20 cellular contexts compared by ENCODE assay signal in genomic region chr2:134273240-134273983, GRCh38. TPM values are rescaled to one million over a fixed set of nuclear protein-coding genes. Genes with fewer than 3 reads are reported as not detected.
DNase-seq lines count a peak whose midpoint lies in the region; ATAC-seq and TF ChIP-seq lines count a peak whose summit lies in the region.
"Had no signal": no experiment of that assay in that cellular context is flagged by ENCODE, and none has a peak within 500 bp of the region (broad histone marks: within the 10 kb centered on the region; RNA-seq: fewer than 3 reads in every experiment).

No MANE protein-coding gene starts in this region.

- peaks cover 21 to 64% (median 45%) of the 10 kb centered on the region in 11 experiments for H3K36me3 ChIP-seq in BLaER1 treated with 17β-estradiol and CSF1 and Interleukin-3, amounts not matched to agents 10 nM and 100 nM
- H3K36me3 ChIP-seq: BE2C, HAP-1 had no signal

- no peaks in the 10 kb centered on the region for H3K9me3 Mint-ChIP-seq in activated CD8-positive, alpha-beta memory T cell treated with anti-CD3 and anti-CD28 coated beads, Interleukin-2, amount 10 ng/mL, durations not matched to agents 7 days and 5 days (ENCODE audit: low read depth)
- H3K9me3 Mint-ChIP-seq: CD8-positive, alpha-beta memory T cell had no signal

- peaks cover 0 to 77% (median 12%) of the 10 kb centered on the region in 11 experiments; a peak in 14 of 22 replicates for H4K20me1 ChIP-seq in BLaER1 treated with 17β-estradiol and CSF1 and Interleukin-3, amounts not matched to agents 10 nM and 100 nM

- H3K4me1 ChIP-seq in BLaER1 treated with 17β-estradiol and CSF1 and Interleukin-3, amounts not matched to agents 10 nM and 100 nM, result peaks cover 57 to 100% (median 97%) of the 10 kb centered on the region in 10 experiments
- H3K4me1 ChIP-seq: BE2C had no signal

- ATAC-seq in sciatic nerve, result peak; percentile 79
- no peak for ATAC-seq in activated CD8-positive, alpha-beta memory T cell treated with anti-CD3 and anti-CD28 coated beads, Interleukin-2, amount 10 ng/mL, durations not matched to agents 7 days and 5 days

- intact Hi-C loops in sciatic nerve (cut with DNase I), result no loop called here
- intact Hi-C loops in posterior vena cava (cut with DNase I), result no loop called here

- no peak for TF ChIP-seq CTCF in choroid plexus epithelial cell (conservative IDR thresholded peaks at IDR 0.05; ENCODE audit: low read depth, low read length)

- peak overlapping the region in 7 of 11 experiments; percentile 21 to 75 (median 62); a peak in 12 of 22 replicates for H3K27ac ChIP-seq in BLaER1 treated with 17β-estradiol and CSF1 and Interleukin-3, amounts not matched to agents 10 nM and 100 nM
- H3K27ac ChIP-seq: PC-9, SK-N-MC had no signal

- CTCF ChIA-PET in activated CD8-positive, alpha-beta memory T cell treated with anti-CD3 and anti-CD28 coated beads, Interleukin-2, amount 10 ng/mL, durations not matched to agents 7 days and 5 days (lab: Charles Lee), result interaction anchor here (0.9 to 1.4 kb wide), 2 partner anchors 11 to 29 kb away, joined by 3 read pairs; no protein-coding TSS in a partner anchor

- 0 out of 20 replicates have a peak overlapping the region, but pooled peaks of 1 of the 10 experiments have one; percentile 2 for H3K4me3 ChIP-seq in BLaER1 treated with 17β-estradiol and CSF1 and Interleukin-3, amounts not matched to agents 10 nM and 100 nM
- H3K4me3 ChIP-seq in choroid plexus epithelial cell (ENCODE audit: low read depth, low read length), result no peak overlapping the region
- H3K4me3 ChIP-seq: HAP-1, PC-9, SK-N-MC had no signal

- peaks cover 14 to 19% (median 17%) of the 10 kb centered on the region in 11 experiments for H3K9me3 ChIP-seq in BLaER1 treated with 17β-estradiol and CSF1 and Interleukin-3, amounts not matched to agents 10 nM and 100 nM (replicated peaks in 1 of 11)
- H3K9me3 ChIP-seq: BE2C, HAP-1 had no signal

- no peak overlapping the region for H3K27ac Mint-ChIP-seq in activated CD8-positive, alpha-beta memory T cell treated with anti-CD3 and anti-CD28 coated beads, Interleukin-2, amount 10 ng/mL, durations not matched to agents 7 days and 5 days

- peak overlapping the region in 10 of 11 experiments; percentile 3 to 90 (median 83); a peak in 20 of 22 replicates for H3K4me2 ChIP-seq in BLaER1 treated with 17β-estradiol and CSF1 and Interleukin-3, amounts not matched to agents 10 nM and 100 nM
- H3K4me2 ChIP-seq: PC-9 had no signal

- DNase-seq in NAMALWA (ENCODE audit: low spot score) (peak; percentile 10), choroid plexus epithelial cell (ENCODE audit: low read depth) (peak; percentile 41), sciatic nerve (ENCODE audit: low spot score) (no peak), DMS153 treated with DMSO at 0.1 percent for 48 hours (lab: John Stamatoyannopoulos, UW; ENCODE audit: unreplicated experiment) (no peak), posterior vena cava (ENCODE audit: low spot score) (no peak)
- DNase-seq in activated CD8-positive, alpha-beta memory T cell treated with anti-CD3 and anti-CD28 coated beads, Interleukin-2, amount 10 ng/mL, durations not matched to agents 7 days and 5 days, result no peak
- no peak for DNase-seq in activated CD4-positive, alpha-beta T cell treated with anti-CD3 and anti-CD28 coated beads for 48 hours
- DNase-seq: ACHN; CD8-positive, alpha-beta memory T cell; IMR-90; MV-4-11; NCI-H1436; NCI-H2081 treated with DMSO at 0.1 percent for 48 hours; NCI-H526 treated with DMSO at 0.1 percent for 48 hours; NK-92 treated with Interleukin-12 subunit alpha and Interleukin-12 subunit beta, amount 100 ng/mL, for 24 hours; PC-9 had no signal

- peaks cover 8% of the 10 kb centered on the region for H3K27me3 Mint-ChIP-seq in activated CD8-positive, alpha-beta memory T cell treated with anti-CD3 and anti-CD28 coated beads, Interleukin-2, amount 10 ng/mL, durations not matched to agents 7 days and 5 days

- peaks cover 19% of the 10 kb centered on the region for H3K36me3 Mint-ChIP-seq in activated CD8-positive, alpha-beta memory T cell treated with anti-CD3 and anti-CD28 coated beads, Interleukin-2, amount 10 ng/mL, durations not matched to agents 7 days and 5 days

- H3K4me1 Mint-ChIP-seq in activated CD8-positive, alpha-beta memory T cell treated with anti-CD3 and anti-CD28 coated beads, Interleukin-2, amount 10 ng/mL, durations not matched to agents 7 days and 5 days, result peaks cover 9% of the 10 kb centered on the region

- no peak overlapping the region for H3K4me3 Mint-ChIP-seq in activated CD8-positive, alpha-beta memory T cell treated with anti-CD3 and anti-CD28 coated beads, Interleukin-2, amount 10 ng/mL, durations not matched to agents 7 days and 5 days
- H3K4me3 Mint-ChIP-seq: CD8-positive, alpha-beta memory T cell had no signal

- peak overlapping the region in 5 of 11 experiments; percentile 9 to 63 (median 54); a peak in 9 of 22 replicates for H3K9ac ChIP-seq in BLaER1 treated with 17β-estradiol and CSF1 and Interleukin-3, amounts not matched to agents 10 nM and 100 nM

- H3K27me3 ChIP-seq in BLaER1 treated with 17β-estradiol and CSF1 and Interleukin-3, amounts not matched to agents 10 nM and 100 nM, result no peaks in the 10 kb centered on the region
- H3K27me3 ChIP-seq: BE2C had no signal

RNA-seq across cellular contexts. Expression of gene MGAT5, which starts 19.5 kb away (rescaled TPM):
- 49.6 TPM for total RNA-seq in sciatic nerve
- 10 to 100 TPM; 40.3 to 43.6 TPM for total RNA-seq in activated CD8-positive, alpha-beta memory T cell treated with anti-CD3 and anti-CD28 coated beads, Interleukin-2, amount 10 ng/mL, durations not matched to agents 7 days and 5 days
- total RNA-seq in posterior vena cava, result 10 to 100 TPM; 41.7 to 42.8 TPM

Comparison
In these comparisons a context has a peak if more than half of its experiments do, and no peak if none do; other contexts are left out.
1. DNase-seq: peak in NAMALWA (single experiment) and choroid plexus epithelial cell (single experiment); none in sciatic nerve (single experiment), activated CD8-positive, alpha-beta memory T cell treated with anti-CD3 and anti-CD28 coated beads, Interleukin-2, amount 10 ng/mL, durations not matched to agents 7 days and 5 days (single experiment), DMS153 treated with DMSO at 0.1 percent for 48 hours (single experiment), posterior vena cava (single experiment) and activated CD4-positive, alpha-beta T cell treated with anti-CD3 and anti-CD28 coated beads for 48 hours (single experiment).